Comparison of ENCODE assay signal across 33 cellular contexts in the genomic region with DNA sequence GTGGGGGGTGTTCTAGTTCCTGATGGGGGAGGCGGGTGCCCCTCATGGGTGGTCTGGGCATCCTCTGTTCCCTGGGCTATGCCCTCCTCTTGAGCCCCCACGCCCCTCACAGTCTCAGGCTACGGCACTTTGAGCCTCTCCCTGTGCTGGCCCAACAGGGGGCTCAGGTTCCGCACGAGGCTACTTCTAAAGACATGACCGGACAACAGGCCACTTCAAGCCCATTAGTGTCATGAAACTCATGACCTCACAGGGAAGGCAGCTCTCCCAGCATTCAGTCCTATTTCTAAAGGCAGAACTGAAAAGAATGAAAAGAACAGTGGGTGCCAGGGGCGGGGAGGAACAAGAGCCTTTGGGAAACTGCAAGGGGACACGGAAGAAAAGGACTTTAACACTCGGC. TPM values are rescaled to one million over a fixed set of nuclear protein-coding genes. Genes with fewer than 3 reads are reported as not detected.
DNase-seq lines count a peak whose midpoint lies in the region; ATAC-seq, FAIRE-seq and TF ChIP-seq lines count a peak whose summit lies in the region.
"Had no signal": no experiment of that assay in that cellular context is flagged by ENCODE, and none has a peak within 500 bp of the region (broad histone marks: within the 10 kb centered on the region; RNA-seq: fewer than 3 reads in every experiment).

No MANE protein-coding gene starts in this region.

- no peak overlapping the region for H3K4me3 Mint-ChIP-seq in progenitor cell of endocrine pancreas (ENCODE audit: low read depth)
- H3K4me3 Mint-ChIP-seq: activated CD4-positive, alpha-beta T cell treated with anti-CD3 and anti-CD28 coated beads, Interleukin-2, amount 10 ng/mL, durations not matched to agents 7 days and 5 days; CD8-positive, alpha-beta memory T cell; endodermal cell had no signal

- H3K4me1 ChIP-seq in kidney (ENCODE audit: control insufficient read depth in 1 of 2, insufficient read depth in 1 of 2, low read depth in 1 of 2, low read length in 2 of 2) = peaks cover 0 to 8% of the 10 kb centered on the region in 2 donors
- H3K4me1 ChIP-seq: BE2C, Peyer's patch, SJSA1 had no signal

- peak overlapping the region; percentile 3 for H3K27ac Mint-ChIP-seq in progenitor cell of endocrine pancreas
- H3K27ac Mint-ChIP-seq: activated CD4-positive, alpha-beta T cell treated with anti-CD3 and anti-CD28 coated beads, Interleukin-2, amount 10 ng/mL, durations not matched to agents 7 days and 5 days; endodermal cell had no signal

- no peak for FAIRE-seq in kidney (lab: Jason Lieb, UNC)
- FAIRE-seq: astrocyte, islet of Langerhans, urothelium cell line had no signal

- DNase-seq in G401 (ENCODE audit: low spot score) (peak; percentile 25), astrocyte of the hippocampus (ENCODE audit: low read depth, low spot score) (peak; percentile 42), kidney (peak; percentile 60), progenitor cell of endocrine pancreas (ENCODE audit: low spot score, unreplicated experiment) (no peak), RWPE1 (ENCODE audit: low spot score) (no peak), activated gamma-delta T cell (lab: John Stamatoyannopoulos, UW) (no peak)
- DNase-seq: ACHN; activated CD4-positive, alpha-beta T cell treated with anti-CD3 and anti-CD28 coated beads, Interleukin-2, amount 10 ng/mL, durations not matched to agents 7 days and 5 days; activated gamma-delta T cell treated with Interleukin-2 at 50 U/mL for 16 hours; activated T-cell treated with anti-CD3 and anti-CD28 coated beads, Interleukin-2, amount 50 U/mL, for 1 hour; BE2C; CD8-positive, alpha-beta memory T cell; central memory CD4-positive, alpha-beta T cell; DMS 273 treated with DMSO at 0.1 percent for 48 hours; endodermal cell; glutamatergic neuron; IMR-90; midbrain; naive B cell; NCI-H1436; NCI-H226; Peyer's patch; stimulated activated CD4-positive, alpha-beta T cell treated with anti-CD3 and anti-CD28 coated beads, Interleukin-1b, Interleukin-23, amount 100 ng/mL, for 48 hours; stimulated activated naive CD8-positive, alpha-beta T cell treated with anti-CD3 and anti-CD28 coated beads, Interleukin-15, Interleukin-2, amounts not matched to agents 100 U/mL and 50 U/mL, for 24 hours; T1000; WERI-Rb-1 had no signal

- H3K4me1 Mint-ChIP-seq in progenitor cell of endocrine pancreas (ENCODE audit: low read depth) = no peaks in the 10 kb centered on the region
- H3K4me1 Mint-ChIP-seq: activated CD4-positive, alpha-beta T cell treated with anti-CD3 and anti-CD28 coated beads, Interleukin-2, amount 10 ng/mL, durations not matched to agents 7 days and 5 days had no signal

- intact Hi-C loops in kidney (cut with DNase I) = no loop called here

- no peak overlapping the region for H3K4me3 ChIP-seq in kidney (ENCODE audit: low read length in 2 of 2)
- H3K4me3 ChIP-seq: Peyer's patch, SJSA1, smooth muscle cell had no signal

- no peaks in the 10 kb centered on the region for H3K36me3 Mint-ChIP-seq in progenitor cell of endocrine pancreas (ENCODE audit: insufficient read depth)
- H3K36me3 Mint-ChIP-seq: CD8-positive, alpha-beta memory T cell; naive B cell had no signal

- no peak for TF ChIP-seq POLR2A in GM18505 (IDR thresholded peaks at IDR 0.05; ENCODE audit: borderline replicate concordance, extremely low read depth, insufficient read depth, insufficient read length)

- CTCF ChIA-PET in RWPE1 (lab: Yijun Ruan, JAX) = interaction anchor here (1.1 kb wide), 1 partner anchor 261 kb away, joined by 3 read pairs; no protein-coding TSS in a partner anchor

- H3K36me3 ChIP-seq in kidney (ENCODE audit: control insufficient read depth in 1 of 2, insufficient read depth in 2 of 2, low read length in 2 of 2) = no peaks in the 10 kb centered on the region
- H3K36me3 ChIP-seq: BE2C, Peyer's patch, SJSA1, WERI-Rb-1 had no signal

- in situ Hi-C loops in G401 (cut with HindIII; ENCODE audit: low sequenced_read_pairs) = no loop called here

- no peaks in the 10 kb centered on the region for H3K27me3 Mint-ChIP-seq in progenitor cell of endocrine pancreas
- H3K27me3 Mint-ChIP-seq: activated CD4-positive, alpha-beta T cell treated with anti-CD3 and anti-CD28 coated beads, Interleukin-2, amount 10 ng/mL, durations not matched to agents 7 days and 5 days had no signal

- POLR2A ChIA-PET in RWPE1 (lab: Yijun Ruan, JAX; ENCODE audit: low non-redundant PET) = no interaction called here

- H3K9me3 ChIP-seq in kidney (ENCODE audit: control insufficient read depth in 1 of 2, low read length in 2 of 2) = no peaks in the 10 kb centered on the region
- H3K9me3 ChIP-seq: BE2C, Peyer's patch had no signal

- TF ChIP-seq CTCF in kidney (IDR thresholded peaks at IDR 0.05; ENCODE audit: borderline replicate concordance, extremely low read depth, insufficient read depth) (no peak), progenitor cell of endocrine pancreas (IDR thresholded peaks at IDR 0.05; ENCODE audit: unreplicated experiment) (no peak), RWPE1 (conservative IDR thresholded peaks at IDR 0.05; ENCODE audit: low read depth) (no peak)

- no peak overlapping the region for H3K9ac ChIP-seq in kidney (ENCODE audit: low read length in 2 of 2)

- no peaks in the 10 kb centered on the region for H3K9me3 Mint-ChIP-seq in progenitor cell of endocrine pancreas (ENCODE audit: low read depth)
- H3K9me3 Mint-ChIP-seq: activated CD4-positive, alpha-beta T cell treated with anti-CD3 and anti-CD28 coated beads, Interleukin-2, amount 10 ng/mL, durations not matched to agents 7 days and 5 days; CD8-positive, alpha-beta memory T cell; endodermal cell had no signal

- ATAC-seq in GM18505 (IDR thresholded peaks at IDR 0.05; ENCODE audit: unreplicated experiment) = no peak
- ATAC-seq: stimulated activated naive CD8-positive, alpha-beta T cell treated with anti-CD3 and anti-CD28 coated beads, Interleukin-15, Interleukin-2, amounts not matched to agents 100 U/mL and 50 U/mL, for 24 hours had no signal

- no peak overlapping the region for H3K27ac ChIP-seq in kidney (ENCODE audit: low read depth in 2 of 2, low read length in 2 of 2)
- no peak overlapping the region for H3K27ac ChIP-seq in RWPE1
- H3K27ac ChIP-seq: Peyer's patch, SJSA1, WERI-Rb-1 had no signal

RNA-seq across cellular contexts. Expression of gene COL23A1, which starts 45.0 kb away (rescaled TPM):
- 0.06 TPM in 1 of 2 replicates, not detected in the other for total RNA-seq in G401 (2014; rRNA removed; shearing (Covaris generic))
- total RNA-seq in kidney (8.7 TPM), progenitor cell of endocrine pancreas (0.36 and 0.64 TPM in 2 replicates)
- polyA plus RNA-seq in kidney (ENCODE audit: insufficient read depth, low read depth, low replicate concordance) = 4.1 TPM
- total RNA-seq: IMR-90, LHCN-M2, SJSA1 had no signal
- polyA plus RNA-seq: CD8-positive, alpha-beta memory T cell; IMR-90 had no signal

Comparison
In these comparisons a context has a peak if more than half of its experiments do, and no peak if none do; other contexts are left out.
1. DNase-seq: peak in G401 (single experiment), astrocyte of the hippocampus (single experiment) and kidney (single experiment); none in progenitor cell of endocrine pancreas (single experiment), RWPE1 (single experiment) and activated gamma-delta T cell (single experiment).